ENCODE assay signal across 19 cellular contexts in the genomic region with DNA sequence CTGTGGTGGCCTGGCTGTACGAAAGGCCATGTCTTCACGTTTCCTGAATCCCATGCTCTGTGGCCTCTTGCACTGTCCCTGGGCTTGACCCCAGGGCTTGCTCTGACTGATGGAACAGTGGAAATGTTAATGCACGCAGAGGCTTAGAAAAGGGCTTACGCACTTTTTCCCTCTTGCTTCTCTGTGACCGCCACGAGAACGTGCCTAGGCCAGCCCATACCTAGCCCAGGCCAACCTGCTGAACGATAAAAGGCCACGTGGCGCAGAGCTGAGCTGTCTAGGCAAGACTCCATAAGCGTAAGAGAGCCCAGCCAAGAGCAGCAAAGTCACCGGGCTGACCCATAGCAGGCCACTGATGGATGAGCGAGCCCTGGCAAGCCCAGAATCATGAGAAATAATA. TPM values are rescaled to one million over a fixed set of nuclear protein-coding genes. Genes with fewer than 3 reads are reported as not detected.
A peak's percentile ranks its signal among the peaks of the same experiment; 100 is the strongest.
DNase-seq lines count a peak whose midpoint lies in the region; ATAC-seq, FAIRE-seq and TF ChIP-seq lines count a peak whose summit lies in the region.
"Had no signal": no experiment of that assay in that cellular context is flagged by ENCODE, and none has a peak within 500 bp of the region (broad histone marks: within the 10 kb centered on the region; RNA-seq: fewer than 3 reads in every experiment).

No MANE protein-coding gene starts in this region.

- H3K36me3 Mint-ChIP-seq in H9 (ENCODE audit: insufficient read depth in 1 of 3, low read depth in 3 of 3), result peaks cover 0 to 5% (median 0%) of the 10 kb centered on the region in 3 experiments; a peak in 3 of 7 replicates
- no peaks in the 10 kb centered on the region for H3K36me3 Mint-ChIP-seq in WTC11
- peaks cover 5% of the 10 kb centered on the region for H3K36me3 Mint-ChIP-seq in type B pancreatic cell
- H3K36me3 Mint-ChIP-seq: CD8-positive, alpha-beta T cell had no signal

- H2AFZ ChIP-seq in H9 (ENCODE audit: low read length), result no peak overlapping the region

- H3K27ac Mint-ChIP-seq in H9, result peak overlapping the region in 2 of 3 experiments; percentile 73 to 81; a peak in 3 of 7 replicates
- H3K27ac Mint-ChIP-seq in WTC11, result peak overlapping the region; percentile 72
- H3K27ac Mint-ChIP-seq in type B pancreatic cell, result peak overlapping the region; percentile 78
- H3K27ac Mint-ChIP-seq: CD8-positive, alpha-beta T cell; HFFc6 had no signal

- H3K14ac ChIP-seq in H9 (ENCODE audit: insufficient read depth, low read length), result no peak overlapping the region

- no peak overlapping the region for H4K8ac ChIP-seq in H9 (replicated peaks; ENCODE audit: insufficient read length, low read depth, low read length)

- no peak overlapping the region for H2BK20ac ChIP-seq in H9 (ENCODE audit: low read depth, low read length, poor library complexity, severe bottlenecking)

- no peaks in the 10 kb centered on the region for H3K23me2 ChIP-seq in H9 (ENCODE audit: insufficient read length, low read depth, low read length, poor library complexity, severe bottlenecking)

- no peaks in the 10 kb centered on the region for H4K20me1 ChIP-seq in H9 (ENCODE audit: control insufficient read depth, insufficient read depth, insufficient read length)

- H2BK15ac ChIP-seq in H9 (ENCODE audit: low read depth, low read length), result no peak overlapping the region

- no peak overlapping the region for H2BK5ac ChIP-seq in H9 (ENCODE audit: insufficient read length, low read length)

- no CpG with 5 or more reads among the region's 13 CpGs for WGBS in H9 (ENCODE audit: extremely low coverage, insufficient read length, low lambda C conversion rate)

- ATAC-seq in WTC11, result no peak
- ATAC-seq: CD8-positive, alpha-beta T cell; GM12878 had no signal

- no peak overlapping the region for H4K91ac ChIP-seq in H9 (ENCODE audit: insufficient read length, low read depth, low read length)

- H3K9me3 Mint-ChIP-seq in H9 (no peaks in the 10 kb centered on the region; a peak in 1 of 5 replicates), WTC11 (no peaks in the 10 kb centered on the region), type B pancreatic cell (peaks cover 15% of the 10 kb centered on the region)
- H3K9me3 Mint-ChIP-seq: CD8-positive, alpha-beta T cell; HFFc6 had no signal

- CTCF ChIA-PET in WTC11 (lab: Charles Lee), result interaction anchor here (0.7 to 1.6 kb wide), 2 partner anchors 19 to 375 kb away, joined by 3 to 4 read pairs; no protein-coding TSS in a partner anchor

- H3K18ac ChIP-seq in H9 (ENCODE audit: insufficient read length, low read depth, low read length), result no peak overlapping the region

- H3K9me3 ChIP-seq in H9 (ENCODE audit: control insufficient read depth, low read depth, low read length), result no peaks in the 10 kb centered on the region

- no peak overlapping the region for H3K23ac ChIP-seq in H9 (ENCODE audit: insufficient read length, low read depth, low read length)

- H3K9ac ChIP-seq in H9 (ENCODE audit: extremely low read depth, insufficient read length, low read length), result no peak overlapping the region

- H3K27me3 ChIP-seq in H9 (ENCODE audit: insufficient read depth, low read length), result no peaks in the 10 kb centered on the region

- H3T11ph ChIP-seq in H9 (ENCODE audit: low read length), result no peak overlapping the region

- FAIRE-seq in D721Med (lab: Jason Lieb, UNC), result no peak
- FAIRE-seq: G401.6, GM12878 had no signal

- no peak overlapping the region for H3K4ac ChIP-seq in H9 (ENCODE audit: low read depth, low read length)

- H3K27me3 Mint-ChIP-seq in H9 (ENCODE audit: low read depth) (no peaks in the 10 kb centered on the region), WTC11 (ENCODE audit: low read depth) (no peaks in the 10 kb centered on the region), type B pancreatic cell (no peaks in the 10 kb centered on the region)

- H3K4me1 ChIP-seq in H9 (ENCODE audit: insufficient read depth, low read length), result no peaks in the 10 kb centered on the region

- H3K4me1 Mint-ChIP-seq in H9, result peaks cover 7 to 13% of the 10 kb centered on the region in 2 experiments; a peak in 3 of 4 replicates
- H3K4me1 Mint-ChIP-seq in WTC11, result peaks cover 7% of the 10 kb centered on the region
- peaks cover 36% of the 10 kb centered on the region for H3K4me1 Mint-ChIP-seq in type B pancreatic cell (ENCODE audit: unreplicated experiment)

- DNase-seq in H9, result no peak
- no peak for DNase-seq in WTC11 (ENCODE audit: low spot score)
- DNase-seq in islet precursor cell, result peak; percentile 74
- DNase-seq in type B pancreatic cell (ENCODE audit: extremely low spot score, unreplicated experiment), result no peak
- no peak for DNase-seq in CD1c-positive myeloid dendritic cell (ENCODE audit: extremely low spot score)
- no peak for DNase-seq in D721Med (ENCODE audit: insufficient read length, low spot score)
- DNase-seq in activated naive CD4-positive, alpha-beta T cell treated with anti-CD3 and anti-CD28 coated beads, Interleukin-2, amount 50 U/mL, for 16 hours, result no peak
- DNase-seq: CD8-positive, alpha-beta T cell; DMS79; GOT3; HFFc6; NCI-H1436; NCI-H2029; NCI-H2171 treated with DMSO at 0.1 percent for 48 hours; NCI-H748 treated with DMSO at 0.1 percent for 48 hours; OCI-M1; RPMI8226 had no signal

- no peaks in the 10 kb centered on the region for H3K79me1 ChIP-seq in H9 (ENCODE audit: insufficient read depth, low read depth, low read length, poor library complexity, severe bottlenecking)

- no peak overlapping the region for H3K4me2 ChIP-seq in H9 (ENCODE audit: insufficient read depth, insufficient read length, low read length)

- H2BK120ac ChIP-seq in H9 (ENCODE audit: low read depth, low read length, poor library complexity, severe bottlenecking), result no peak overlapping the region

- H4K5ac ChIP-seq in H9 (ENCODE audit: insufficient read length, low read depth, low read length), result no peak overlapping the region

- no peak overlapping the region for H2BK12ac ChIP-seq in H9 (ENCODE audit: insufficient read length, low read depth, low read length)

- H2AK5ac ChIP-seq in H9 (ENCODE audit: insufficient read length, low read length), result no peak overlapping the region

- H3K56ac ChIP-seq in H9 (ENCODE audit: insufficient read length, low read depth, low read length), result no peak overlapping the region

- H3K4me3 Mint-ChIP-seq in H9, result no peak overlapping the region
- no peak overlapping the region for H3K4me3 Mint-ChIP-seq in WTC11
- H3K4me3 Mint-ChIP-seq in type B pancreatic cell, result peak overlapping the region; percentile 58
- H3K4me3 Mint-ChIP-seq: CD8-positive, alpha-beta T cell; HFFc6 had no signal

- H3K27ac ChIP-seq in H9 (ENCODE audit: insufficient read length, low read depth, low read length), result no peak overlapping the region

- POLR2A ChIA-PET in WTC11 (lab: Charles Lee), result no interaction called here

- H3K79me2 ChIP-seq in H9 (ENCODE audit: insufficient read depth, low read length), result no peaks in the 10 kb centered on the region

- TF ChIP-seq CTCF in H9 (conservative IDR thresholded peaks at IDR 0.05) (no peak), WTC11 (IDR thresholded peaks at IDR 0.05) (no peak), type B pancreatic cell (conservative IDR thresholded peaks at IDR 0.05) (no peak), D721Med (IDR thresholded peaks at IDR 0.05; ENCODE audit: insufficient read depth, missing control alignments) (no peak)

TF ChIP-seq in WTC11, 78 proteins besides CTCF, POLR2A, EP300 and RAD21:
- TF ChIP-seq, protein P1, sequence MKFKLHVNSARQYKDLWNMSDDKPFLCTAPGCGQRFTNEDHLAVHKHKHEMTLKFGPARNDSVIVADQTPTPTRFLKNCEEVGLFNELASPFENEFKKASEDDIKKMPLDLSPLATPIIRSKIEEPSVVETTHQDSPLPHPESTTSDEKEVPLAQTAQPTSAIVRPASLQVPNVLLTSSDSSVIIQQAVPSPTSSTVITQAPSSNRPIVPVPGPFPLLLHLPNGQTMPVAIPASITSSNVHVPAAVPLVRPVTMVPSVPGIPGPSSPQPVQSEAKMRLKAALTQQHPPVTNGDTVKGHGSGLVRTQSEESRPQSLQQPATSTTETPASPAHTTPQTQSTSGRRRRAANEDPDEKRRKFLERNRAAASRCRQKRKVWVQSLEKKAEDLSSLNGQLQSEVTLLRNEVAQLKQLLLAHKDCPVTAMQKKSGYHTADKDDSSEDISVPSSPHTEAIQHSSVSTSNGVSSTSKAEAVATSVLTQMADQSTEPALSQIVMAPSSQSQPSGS (CRISPR knock-in tag; IDR thresholded peaks at IDR 0.05; ENCODE audit: borderline replicate concordance, low read depth), result no peak
- TF ChIP-seq NR2C2 (CRISPR knock-in tag; IDR thresholded peaks at IDR 0.05) (no peak), ETV6 (CRISPR knock-in tag; IDR thresholded peaks at IDR 0.05) (no peak), RELA (CRISPR knock-in tag; IDR thresholded peaks at IDR 0.05; ENCODE audit: borderline replicate concordance) (no peak), TP53 (CRISPR knock-in tag; IDR thresholded peaks at IDR 0.05) (no peak)

RNA-seq across cellular contexts. Expression of gene TTC7B, which starts 18.3 kb away (rescaled TPM):
- total RNA-seq in H9 (2021) (30.3 and 33.7 TPM in 2 replicates), WTC11 (2021) (27.6 to 37.0 TPM (median 31.7 TPM) in 3 replicates), type B pancreatic cell (ENCODE audit: low replicate concordance) (27.4 and 40.4 TPM in 2 replicates)
